ENCODE assay signal across 36 cellular contexts in genomic region chr12:14247166-14247565, GRCh38.
"Had no signal": no experiment of that assay in that cellular context is flagged by ENCODE, and none has a peak within 500 bp of the region (broad histone marks: within the 10 kb centered on the region; RNA-seq: fewer than 3 reads in every experiment).

No MANE protein-coding gene starts in this region.

- H3K27ac Mint-ChIP-seq: activated B cell treated with CpG ODN at 0.5 μM for 24 hours; activated CD4-positive, alpha-beta memory T cell treated with anti-CD3 and anti-CD28 coated beads for 36 hours; activated CD4-positive, alpha-beta T cell treated with anti-CD3 and anti-CD28 coated beads, Interleukin-2, amount 10 ng/mL, durations not matched to agents 24 days and 14 days; activated CD8-positive, alpha-beta T cell treated with anti-CD3 and anti-CD28 coated beads for 36 hours; activated naive CD4-positive, alpha-beta T cell treated with anti-CD3 and anti-CD28 coated beads for 36 hours; activated naive CD4-positive, alpha-beta T cell treated with anti-CD3 and anti-CD28 coated beads, Interleukin-2, amount 50 U/mL, for 72 hours; activated naive CD8-positive, alpha-beta T cell treated with anti-CD3 and anti-CD28 coated beads for 36 hours; activated T-cell treated with anti-CD3 and anti-CD28 coated beads, Interleukin-2, amount 50 U/mL, for 72 hours; activated T-helper 1 cell treated with anti-CD3 and anti-CD28 coated beads, Interleukin-12 subunit alpha, Interleukin-12 subunit beta, Interleukin-2, Interleukin-4 antibody, amounts not matched to agents 30 ng/mL and 10 ng/mL and 1 ng/mL, durations not matched to agents 14 hours and 24 hours and 36 hours; activated T-helper 17 cell treated with anti-CD3 and anti-CD28 coated beads, Interleukin-2, amount 50 U/mL, for 72 hours; T-helper 1 cell treated with Interleukin-12 subunit alpha and Interleukin-12 subunit beta and Interleukin-4 antibody, amounts not matched to agents 30 μg/mL and 1 μg/mL, for 36 hours; T-helper 2 cell treated with Interferon-gamma antibody and Interleukin-4, amounts not matched to agents 5 μg/mL and 100 μg/mL, for 36 hours had no signal

- H3K4me1 ChIP-seq: body of pancreas, breast epithelium had no signal

- H3K27me3 ChIP-seq: adrenal gland, body of pancreas, brain microvascular endothelial cell, breast epithelium had no signal

- H3K4me3 Mint-ChIP-seq: activated B cell treated with CpG ODN at 0.5 μM for 24 hours; activated CD4-positive, alpha-beta memory T cell treated with anti-CD3 and anti-CD28 coated beads for 36 hours; activated CD4-positive, alpha-beta T cell treated with anti-CD3 and anti-CD28 coated beads, Interleukin-2, amount 10 ng/mL, durations not matched to agents 24 days and 14 days; activated CD8-positive, alpha-beta T cell treated with anti-CD3 and anti-CD28 coated beads for 36 hours; activated naive CD4-positive, alpha-beta T cell treated with anti-CD3 and anti-CD28 coated beads for 36 hours; activated naive CD8-positive, alpha-beta T cell treated with anti-CD3 and anti-CD28 coated beads for 36 hours; activated T-cell treated with anti-CD3 and anti-CD28 coated beads, Interleukin-2, amount 50 U/mL, for 4 hours; activated T-cell treated with anti-CD3 and anti-CD28 coated beads, Interleukin-2, amount 50 U/mL, for 72 hours; activated T-helper 1 cell treated with anti-CD3 and anti-CD28 coated beads, Interleukin-12 subunit alpha, Interleukin-12 subunit beta, Interleukin-2, Interleukin-4 antibody, amounts not matched to agents 30 ng/mL and 10 ng/mL and 1 ng/mL, durations not matched to agents 14 hours and 24 hours and 36 hours; activated T-helper 17 cell treated with anti-CD3 and anti-CD28 coated beads, Interleukin-2, amount 50 U/mL, for 72 hours; T-helper 1 cell treated with Interleukin-12 subunit alpha and Interleukin-12 subunit beta and Interleukin-4 antibody, amounts not matched to agents 30 μg/mL and 1 μg/mL, for 36 hours; T-helper 2 cell treated with Interferon-gamma antibody and Interleukin-4, amounts not matched to agents 5 μg/mL and 100 μg/mL, for 36 hours had no signal

- DNase-seq: activated B cell treated with CpG ODN at 0.5 μM for 24 hours; activated CD4-positive, alpha-beta memory T cell treated with anti-CD3 and anti-CD28 coated beads for 36 hours; activated CD4-positive, alpha-beta T cell treated with anti-CD3 and anti-CD28 coated beads for 4 hours; activated CD4-positive, alpha-beta T cell treated with anti-CD3 and anti-CD28 coated beads, Interleukin-2, amount 10 ng/mL, durations not matched to agents 24 days and 14 days; activated CD4-positive, alpha-beta T cell treated with anti-CD3 and anti-CD28 coated beads, Interleukin-2, amount 50 U/mL, for 1 hour; activated CD4-positive, alpha-beta T cell treated with anti-CD3 and anti-CD28 coated beads, Interleukin-2, amount 50 U/mL, for 4 hours; activated CD4-positive, CD25-positive, alpha-beta regulatory T cell treated with anti-CD3 and anti-CD28 coated beads, Interleukin-2, amount 50 U/mL, for 72 hours; activated CD8-positive, alpha-beta memory T cell treated with anti-CD3 and anti-CD28 coated beads, Interleukin-2, amount 50 U/mL, for 4 hours; activated CD8-positive, alpha-beta T cell treated with anti-CD3 and anti-CD28 coated beads for 36 hours; activated effector memory CD4-positive, alpha-beta T cell treated with anti-CD3 and anti-CD28 coated beads, Interleukin-2, amount 50 U/mL, for 16 hours; activated gamma-delta T cell treated with Interleukin-2 at 50 U/mL for 16 hours; activated naive CD4-positive, alpha-beta T cell; activated naive CD4-positive, alpha-beta T cell treated with anti-CD3 and anti-CD28 coated beads for 36 hours; activated naive CD4-positive, alpha-beta T cell treated with anti-CD3 and anti-CD28 coated beads, Interleukin-2, amount 50 U/mL, for 16 hours; activated naive CD8-positive, alpha-beta T cell treated with anti-CD3 and anti-CD28 coated beads for 36 hours; activated T-cell treated with anti-CD3 and anti-CD28 coated beads for 4 hours; activated T-cell treated with anti-CD3 and anti-CD28 coated beads, Interleukin-2, amount 50 U/mL, for 1 hour; activated T-cell treated with anti-CD3 and anti-CD28 coated beads, Interleukin-2, amount 50 U/mL, for 4 hours; activated T-cell treated with anti-CD3 and anti-CD28 coated beads, Interleukin-2, amount 50 U/mL, for 72 hours; adrenal gland; amniotic stem cell; aorta; body of pancreas; brain microvascular endothelial cell; central memory CD4-positive, alpha-beta T cell; T-helper 2 cell; T-helper 9 cell had no signal

- H3K4me3 ChIP-seq: adrenal gland, body of pancreas, breast epithelium had no signal

- FAIRE-seq: astrocyte, TTC549 had no signal

- ATAC-seq: activated CD8-positive, alpha-beta T cell treated with anti-CD3 and anti-CD28 coated beads for 36 hours; activated naive CD4-positive, alpha-beta T cell treated with anti-CD3 and anti-CD28 coated beads, Interleukin-2, amount 50 U/mL, for 72 hours; activated T-cell treated with anti-CD3 and anti-CD28 coated beads, Interleukin-2, amount 50 U/mL, for 4 hours; activated T-cell treated with anti-CD3 and anti-CD28 coated beads, Interleukin-2, amount 50 U/mL, for 72 hours; activated T-helper 17 cell treated with anti-CD3 and anti-CD28 coated beads, Interleukin-2, amount 50 U/mL, for 72 hours; body of pancreas had no signal

- H3K36me3 ChIP-seq: adrenal gland, brain microvascular endothelial cell, breast epithelium had no signal

- H3K27ac ChIP-seq: adrenal gland, body of pancreas, brain microvascular endothelial cell, breast epithelium, VCaP had no signal

- H3K9me3 ChIP-seq: body of pancreas had no signal

- H3K27me3 Mint-ChIP-seq: activated B cell treated with CpG ODN at 0.5 μM for 24 hours; activated CD4-positive, alpha-beta memory T cell treated with anti-CD3 and anti-CD28 coated beads for 36 hours; activated CD4-positive, alpha-beta T cell treated with anti-CD3 and anti-CD28 coated beads, Interleukin-2, amount 10 ng/mL, durations not matched to agents 24 days and 14 days; activated CD8-positive, alpha-beta T cell treated with anti-CD3 and anti-CD28 coated beads for 36 hours; activated naive CD8-positive, alpha-beta T cell treated with anti-CD3 and anti-CD28 coated beads for 36 hours; activated T-helper 17 cell treated with anti-CD3 and anti-CD28 coated beads, Interleukin-2, amount 50 U/mL, for 72 hours had no signal
